Comparison of ENCODE assay signal across 16 cellular contexts in the genomic region with DNA sequence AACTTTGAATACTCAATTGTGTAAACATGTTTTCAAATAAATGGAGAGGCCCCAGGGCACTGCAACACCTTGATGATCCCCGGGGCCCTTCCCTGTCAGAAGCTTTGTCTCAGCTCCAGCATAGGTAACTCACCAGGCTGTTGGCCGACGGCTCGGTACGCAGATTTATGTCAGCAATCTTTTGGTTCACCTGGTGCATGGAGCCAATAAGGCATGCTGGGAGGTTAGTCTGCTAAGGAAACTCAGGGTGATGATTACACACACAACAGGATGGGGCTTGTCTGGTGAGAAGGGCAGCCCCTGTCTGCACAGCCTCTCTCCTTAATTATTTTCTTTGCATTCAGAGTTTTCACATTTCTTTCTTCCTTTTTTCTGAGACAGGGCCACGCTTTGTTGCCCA. TPM values are rescaled to one million over a fixed set of nuclear protein-coding genes. Genes with fewer than 3 reads are reported as not detected.
DNase-seq lines count a peak whose midpoint lies in the region; ATAC-seq and TF ChIP-seq lines count a peak whose summit lies in the region.
"Had no signal": no experiment of that assay in that cellular context is flagged by ENCODE, and none has a peak within 500 bp of the region (broad histone marks: within the 10 kb centered on the region; RNA-seq: fewer than 3 reads in every experiment).

No MANE protein-coding gene starts in this region.

- ATAC-seq in RWPE2 (ENCODE audit: low read depth) (peak; percentile 90), foreskin keratinocyte (peak; percentile 84)
- ATAC-seq: A549 had no signal

- DNase-seq in MV-4-11 (lab: John Stamatoyannopoulos, UW) (peak; percentile 27), RWPE2 (ENCODE audit: low spot score) (no peak), foreskin keratinocyte (peak; percentile 72 to 88), NCI-H748 (lab: John Stamatoyannopoulos, UW; ENCODE audit: unreplicated experiment) (no peak), NAMALWA (ENCODE audit: low spot score) (no peak), NCI-H128 (lab: John Stamatoyannopoulos, UW; ENCODE audit: unreplicated experiment) (no peak)
- DNase-seq: BE2C; CD4-positive, alpha-beta memory T cell; DMS153; DND-41; GDM1; GOT3; H9 had no signal

- no peak for TF ChIP-seq CTCF in RWPE2 (IDR thresholded peaks at IDR 0.05; ENCODE audit: poor library complexity, severe bottlenecking)
- TF ChIP-seq CTCF in foreskin keratinocyte (conservative IDR thresholded peaks at IDR 0.05) = peak; percentile 25

- H3K9me3 ChIP-seq in RWPE2 (ENCODE audit: severe bottlenecking) = no peaks in the 10 kb centered on the region
- H3K9me3 ChIP-seq: A549, BE2C had no signal

- H3K36me3 ChIP-seq in RWPE2 (ENCODE audit: low read depth) = no peaks in the 10 kb centered on the region

- H3K4me3 ChIP-seq in RWPE2 (ENCODE audit: severe bottlenecking) = no peak overlapping the region
- H3K4me3 ChIP-seq: A549 had no signal

- H3K4me1 ChIP-seq in RWPE2 (ENCODE audit: insufficient read depth, poor library complexity, severe bottlenecking) (peaks cover 4% of the 10 kb centered on the region), foreskin keratinocyte (peaks cover 4% of the 10 kb centered on the region)
- H3K4me1 ChIP-seq: A549, BE2C had no signal

- H3K27me3 ChIP-seq in RWPE2 (ENCODE audit: insufficient read depth, poor library complexity, severe bottlenecking) (no peaks in the 10 kb centered on the region), foreskin keratinocyte (no peaks in the 10 kb centered on the region)
- H3K27me3 ChIP-seq: BE2C had no signal

- H3K27ac ChIP-seq in RWPE2 (ENCODE audit: poor library complexity, severe bottlenecking) (peak overlapping the region; percentile 9), foreskin keratinocyte (no peak overlapping the region)
- H3K27ac ChIP-seq: A549, C4-2B had no signal

RNA-seq across cellular contexts. Expression of a gene that starts 10.8 kb away (rescaled TPM):
- total RNA-seq in foreskin keratinocyte = 0.46 and 1.5 TPM in 2 replicates
- polyA plus RNA-seq in foreskin keratinocyte = 0.22 and 0.27 TPM in 2 replicates
- total RNA-seq: HT1080 had no signal
- polyA plus RNA-seq: CD4-positive, alpha-beta memory T cell had no signal

RNA-seq across cellular contexts. Expression of a gene that starts 11.0 kb away (rescaled TPM):
- total RNA-seq in foreskin keratinocyte = 26.9 and 34.9 TPM in 2 replicates
- polyA plus RNA-seq in foreskin keratinocyte = 50.8 and 52.4 TPM in 2 replicates

RNA-seq across cellular contexts. Expression of a gene that starts 36.3 kb away (rescaled TPM):
- 81.5 and 83.3 TPM in 2 replicates for total RNA-seq in foreskin keratinocyte
- 107 and 127 TPM in 2 replicates for polyA plus RNA-seq in foreskin keratinocyte

RNA-seq across cellular contexts. Expression of a gene that starts 55.3 kb away (rescaled TPM):
- 52.3 and 55.9 TPM in 2 replicates for total RNA-seq in foreskin keratinocyte
- 30.6 and 32.4 TPM in 2 replicates for polyA plus RNA-seq in foreskin keratinocyte

Comparison
In these comparisons a context has a peak if more than half of its experiments do, and no peak if none do; other contexts are left out.
1. DNase-seq: peak in MV-4-11 (single experiment) and foreskin keratinocyte (2 of 2); none in RWPE2 (single experiment), NCI-H748 (single experiment), NAMALWA (single experiment) and NCI-H128 (single experiment).